2 cellular contexts compared by ENCODE assay signal in genomic region chr3:190116551-190117067, GRCh38.
TF ChIP-seq lines count a peak whose summit lies in the region.

No MANE protein-coding gene starts in this region.

TF ChIP-seq in PFSK-1, 5 proteins besides CTCF, POLR2A, EP300 and RAD21:
- TF ChIP-seq REST (IDR thresholded peaks at IDR 0.05; ENCODE audit: insufficient read depth in 1 of 2, low read depth in 2 of 2, low read length in 2 of 2), result peak; percentile 64 to 85
- TF ChIP-seq FOXP2 (optimal IDR thresholded peaks at IDR 0.05; ENCODE audit: borderline replicate concordance, extremely low read depth, extremely low read length, insufficient read depth), result no peak

TF ChIP-seq in H1, 55 proteins besides CTCF, POLR2A, EP300 and RAD21:
- no peak for TF ChIP-seq CHD7 (IDR thresholded peaks at IDR 0.05; ENCODE audit: insufficient replicate concordance, low read length)
- no peak for TF ChIP-seq BACH1 (IDR thresholded peaks at IDR 0.05; ENCODE audit: low read length)
